ENCODE assay signal across 18 cellular contexts in genomic region chr19:4090351-4091220, GRCh38. TPM values are rescaled to one million over a fixed set of nuclear protein-coding genes. Genes with fewer than 3 reads are reported as not detected.
A peak's percentile ranks its signal among the peaks of the same experiment; 100 is the strongest.
DNase-seq lines count a peak whose midpoint lies in the region; ATAC-seq, FAIRE-seq and TF ChIP-seq lines count a peak whose summit lies in the region.
"Had no signal": no experiment of that assay in that cellular context is flagged by ENCODE, and none has a peak within 500 bp of the region (broad histone marks: within the 10 kb centered on the region; RNA-seq: fewer than 3 reads in every experiment).

No MANE protein-coding gene starts in this region.

- H3K27ac Mint-ChIP-seq in activated CD8-positive, alpha-beta memory T cell treated with anti-CD3 and anti-CD28 coated beads, Interleukin-2, amount 10 ng/mL, durations not matched to agents 7 days and 5 days: peak overlapping the region; percentile 92
- H3K27ac Mint-ChIP-seq in immature natural killer cell: peak overlapping the region; percentile 92 to 98 (median 97)

- no peaks in the 10 kb centered on the region for H3K9me3 Mint-ChIP-seq in activated CD8-positive, alpha-beta memory T cell treated with anti-CD3 and anti-CD28 coated beads, Interleukin-2, amount 10 ng/mL, durations not matched to agents 7 days and 5 days (ENCODE audit: low read depth)
- no peaks in the 10 kb centered on the region for H3K9me3 Mint-ChIP-seq in immature natural killer cell

- no peak overlapping the region for H3K4me3 ChIP-seq in NT2/D1 (ENCODE audit: insufficient read length, low read depth)
- H3K4me3 ChIP-seq in stomach: no peak overlapping the region
- no peak overlapping the region for H3K4me3 ChIP-seq in brain microvascular endothelial cell (ENCODE audit: low read depth, low read length)
- H3K4me3 ChIP-seq: ascending aorta had no signal

- peaks cover 14% of the 10 kb centered on the region for H3K36me3 Mint-ChIP-seq in activated CD8-positive, alpha-beta memory T cell treated with anti-CD3 and anti-CD28 coated beads, Interleukin-2, amount 10 ng/mL, durations not matched to agents 7 days and 5 days
- H3K36me3 Mint-ChIP-seq in immature natural killer cell: peaks cover 0 to 4% (median 4%) of the 10 kb centered on the region in 3 donors

- H3K36me3 ChIP-seq in NT2/D1 (ENCODE audit: insufficient read depth, insufficient read length, low read length) (peaks cover 70% of the 10 kb centered on the region), stomach (peaks cover 26 to 64% (median 61%) of the 10 kb centered on the region in 4 donors), brain microvascular endothelial cell (replicated peaks) (peaks cover 44% of the 10 kb centered on the region)

- in situ Hi-C loops in brain microvascular endothelial cell (cut with HindIII; ENCODE audit: low pct_ligation_motif_present, low sequenced_read_pairs): no loop called here

- no peak for TF ChIP-seq CTCF in stomach (IDR thresholded peaks at IDR 0.05)
- TF ChIP-seq CTCF in brain microvascular endothelial cell (IDR thresholded peaks at IDR 0.05; ENCODE audit: low read depth, low read length, missing control alignments): no peak

- intact Hi-C loops in stomach (cut with DNase I; ENCODE audit: low total_unique reads): no loop called here

- no peak for TF ChIP-seq EP300 in stomach (IDR thresholded peaks at IDR 0.05)

- TF ChIP-seq POLR2A in stomach (IDR thresholded peaks at IDR 0.05): no peak

- no peak for DNase-seq in activated CD8-positive, alpha-beta memory T cell treated with anti-CD3 and anti-CD28 coated beads, Interleukin-2, amount 10 ng/mL, durations not matched to agents 7 days and 5 days
- DNase-seq in activated CD8-positive, alpha-beta memory T cell treated with anti-CD3 and anti-CD28 coated beads, Interleukin-2, amount 50 U/mL, for 4 hours: no peak
- no peak for DNase-seq in NT2/D1 (ENCODE audit: low read depth, low spot score)
- DNase-seq in immature natural killer cell: no peak
- no peak for DNase-seq in stomach
- DNase-seq in brain microvascular endothelial cell: no peak
- DNase-seq in HTR-8/SVneo (ENCODE audit: insufficient read length, low spot score): no peak
- no peak for DNase-seq in NCI-H2196 treated with DMSO at 0.1 percent for 48 hours (lab: John Stamatoyannopoulos, UW; ENCODE audit: unreplicated experiment)
- DNase-seq: ACHN; HCEC 1CT; NCI-H1092 treated with DMSO at 0.1 percent for 48 hours; NCI-H2227 treated with DMSO at 0.1 percent for 48 hours; sigmoid colon; stimulated activated CD4-positive, alpha-beta T cell treated with anti-CD3 and anti-CD28 coated beads, Interleukin-2, amount 100 ng/mL, for 48 hours; stimulated activated CD8-positive, alpha-beta memory T cell treated with anti-CD3 and anti-CD28 coated beads, Interleukin-4, amount 100 ng/mL, for 48 hours had no signal

- H3K27ac ChIP-seq in stomach: peak overlapping the region in 3 of 5 donors; percentile 56 to 76 (median 65)
- no peak overlapping the region for H3K27ac ChIP-seq in brain microvascular endothelial cell
- H3K27ac ChIP-seq: ascending aorta, sigmoid colon had no signal

- CTCF ChIA-PET in activated CD8-positive, alpha-beta memory T cell treated with anti-CD3 and anti-CD28 coated beads, Interleukin-2, amount 10 ng/mL, durations not matched to agents 7 days and 5 days (lab: Charles Lee): interaction anchor here (1.8 to 2.7 kb wide), 4 partner anchors 14 to 103 kb away, joined by 7 to 30 read pairs (median 15); no protein-coding TSS in a partner anchor

- H3K4me3 Mint-ChIP-seq in activated CD8-positive, alpha-beta memory T cell treated with anti-CD3 and anti-CD28 coated beads, Interleukin-2, amount 10 ng/mL, durations not matched to agents 7 days and 5 days: no peak overlapping the region
- H3K4me3 Mint-ChIP-seq in immature natural killer cell: no peak overlapping the region

- no peaks in the 10 kb centered on the region for H3K9me3 ChIP-seq in NT2/D1 (ENCODE audit: insufficient read depth, low read length)
- no peaks in the 10 kb centered on the region for H3K9me3 ChIP-seq in stomach
- H3K9me3 ChIP-seq: ascending aorta, sigmoid colon had no signal

- H3K4me1 ChIP-seq in NT2/D1 (ENCODE audit: insufficient read depth, insufficient read length) (peaks cover 11% of the 10 kb centered on the region), stomach (peaks cover 5 to 50% (median 27%) of the 10 kb centered on the region in 4 donors)
- H3K4me1 ChIP-seq: ascending aorta, sigmoid colon had no signal

- FAIRE-seq in HTR-8/SVneo (lab: Jason Lieb, UNC): no peak
- FAIRE-seq: colon, D721Med had no signal

- H3K4me1 Mint-ChIP-seq in activated CD8-positive, alpha-beta memory T cell treated with anti-CD3 and anti-CD28 coated beads, Interleukin-2, amount 10 ng/mL, durations not matched to agents 7 days and 5 days: peaks cover 51% of the 10 kb centered on the region
- peaks cover 44 to 50% of the 10 kb centered on the region in 2 donors for H3K4me1 Mint-ChIP-seq in immature natural killer cell

- H3K27me3 ChIP-seq in NT2/D1 (ENCODE audit: insufficient read depth, insufficient read length): no peaks in the 10 kb centered on the region
- no peaks in the 10 kb centered on the region for H3K27me3 ChIP-seq in stomach
- no peaks in the 10 kb centered on the region for H3K27me3 ChIP-seq in brain microvascular endothelial cell (replicated peaks)
- H3K27me3 ChIP-seq: ascending aorta, sigmoid colon had no signal

- peak overlapping the region; percentile 21 for H3K9ac ChIP-seq in NT2/D1 (ENCODE audit: insufficient read length, low read depth)

- no peak for ATAC-seq in activated CD8-positive, alpha-beta memory T cell treated with anti-CD3 and anti-CD28 coated beads, Interleukin-2, amount 10 ng/mL, durations not matched to agents 7 days and 5 days

- WGBS in stomach, 5 donors: 86 to 91% (median 90%) methylated on average over 33 to 52 of the region's 52 CpGs

- H3K27me3 Mint-ChIP-seq in activated CD8-positive, alpha-beta memory T cell treated with anti-CD3 and anti-CD28 coated beads, Interleukin-2, amount 10 ng/mL, durations not matched to agents 7 days and 5 days: no peaks in the 10 kb centered on the region
- peaks cover 19 to 24% (median 22%) of the 10 kb centered on the region in 3 donors for H3K27me3 Mint-ChIP-seq in immature natural killer cell (ENCODE audit: low read depth in 3 of 3)

RNA-seq across cellular contexts. Expression of gene ZBTB7A, which starts 23.9 kb away (rescaled TPM):
- 10 to 100 TPM; 67.4 to 72.6 TPM for total RNA-seq in activated CD8-positive, alpha-beta memory T cell treated with anti-CD3 and anti-CD28 coated beads, Interleukin-2, amount 10 ng/mL, durations not matched to agents 7 days and 5 days
- polyA plus RNA-seq in immature natural killer cell: 10 to 100 TPM; 10.2 to 62.3 (median 29.0) TPM
- total RNA-seq in stomach: 100 to 1,000 TPM in 2 of 5 donors, 10 to 100 TPM in 3; 11.2 to 274 (median 66.8) TPM
- 10 to 100 TPM in 2 of 3 donors, 1 to 10 TPM in 1; 8.0 to 14.4 (median 12.0) TPM for polyA plus RNA-seq in stomach

RNA-seq across cellular contexts. Expression of gene MAP2K2, which starts 33.3 kb away (rescaled TPM):
- 100 to 1,000 TPM; 201 to 238 TPM for total RNA-seq in activated CD8-positive, alpha-beta memory T cell treated with anti-CD3 and anti-CD28 coated beads, Interleukin-2, amount 10 ng/mL, durations not matched to agents 7 days and 5 days
- polyA plus RNA-seq in immature natural killer cell (10 to 100 TPM; 75.5 to 96.0 (median 86.6) TPM), stomach (100 to 1,000 TPM; 137 to 162 (median 147) TPM)
- 100 to 1,000 TPM in 1 of 5 donors, 10 to 100 TPM in 4; 53.4 to 447 (median 84.3) TPM for total RNA-seq in stomach
